ENCODE assay signal across 8 cellular contexts in genomic region chr10:134205-134742, GRCh38. TPM values are rescaled to one million over a fixed set of nuclear protein-coding genes. Genes with fewer than 3 reads are reported as not detected.
DNase-seq lines count a peak whose midpoint lies in the region; ATAC-seq, FAIRE-seq and TF ChIP-seq lines count a peak whose summit lies in the region.

No MANE protein-coding gene starts in this region.

- WGBS in testis, 2 donors, result 0 to 1% methylated on average over 22 to 26 of the region's 26 CpGs

- H3K9me3 ChIP-seq in lower lobe of right lung (no peaks in the 10 kb centered on the region), testis (no peaks in the 10 kb centered on the region)

- H3K27ac ChIP-seq in lower lobe of right lung, result peak overlapping the region; percentile 96
- peak overlapping the region; percentile 84 to 100 for H3K27ac ChIP-seq in testis

- no peaks in the 10 kb centered on the region for H3K27me3 Mint-ChIP-seq in central memory CD8-positive, alpha-beta T cell

- FAIRE-seq in GM18507 (lab: Jason Lieb, UNC), result peak; percentile 59

- H3K9me3 Mint-ChIP-seq in central memory CD8-positive, alpha-beta T cell, result no peaks in the 10 kb centered on the region

- peaks cover 39% of the 10 kb centered on the region for H3K4me1 ChIP-seq in lower lobe of right lung
- H3K4me1 ChIP-seq in testis, result peaks cover 27% of the 10 kb centered on the region

- DNase-seq in AG10803 (ENCODE audit: low read depth), result no peak
- no peak for DNase-seq in GM18507 (ENCODE audit: extremely low spot score, insufficient read length, low read depth)
- DNase-seq in OCI-M1 (lab: John Stamatoyannopoulos, UW), result peak; percentile 55
- DNase-seq in central memory CD8-positive, alpha-beta T cell (ENCODE audit: low spot score in 2 of 2), result no peak
- DNase-seq in lower lobe of right lung, result no peak
- DNase-seq in testis, result peak; percentile 27
- no peak for DNase-seq in DMS153 (lab: John Stamatoyannopoulos, UW)

- TF ChIP-seq POLR2A in testis (IDR thresholded peaks at IDR 0.05), result no peak

- ATAC-seq in HG02970 (IDR thresholded peaks at IDR 0.05; ENCODE audit: low FRiP score, unreplicated experiment) (peak; percentile 4), lower lobe of right lung (peak; percentile 3 to 5)
- ATAC-seq in central memory CD8-positive, alpha-beta T cell (replicated peaks; ENCODE audit: extremely low read depth, poor library complexity, severe bottlenecking), result peak; percentile 7

- peaks cover 37% of the 10 kb centered on the region for H3K4me1 Mint-ChIP-seq in central memory CD8-positive, alpha-beta T cell

- H3K27me3 ChIP-seq in lower lobe of right lung (ENCODE audit: low read depth), result no peaks in the 10 kb centered on the region
- no peaks in the 10 kb centered on the region for H3K27me3 ChIP-seq in testis

- H3K4me3 ChIP-seq in AG10803 (ENCODE audit: low read length), result peak overlapping the region; percentile 64
- peak overlapping the region; percentile 85 for H3K4me3 ChIP-seq in lower lobe of right lung
- peak overlapping the region; percentile 86 for H3K4me3 ChIP-seq in testis

- TF ChIP-seq CTCF in AG10803 (conservative IDR thresholded peaks at IDR 0.05; ENCODE audit: low read length), result no peak
- TF ChIP-seq CTCF in lower lobe of right lung (IDR thresholded peaks at IDR 0.05), result no peak
- no peak for TF ChIP-seq CTCF in testis (IDR thresholded peaks at IDR 0.05)

- H3K27ac Mint-ChIP-seq in central memory CD8-positive, alpha-beta T cell (ENCODE audit: low read depth), result peak overlapping the region; percentile 82

- H3K4me3 Mint-ChIP-seq in central memory CD8-positive, alpha-beta T cell, result peak overlapping the region; percentile 78

- intact Hi-C loops in lower lobe of right lung (cut with DNase I), result no loop called here
- intact Hi-C loops in testis (cut with DNase I; ENCODE audit: low total_unique reads), result no loop called here

- H3K36me3 ChIP-seq in lower lobe of right lung (no peaks in the 10 kb centered on the region), testis (ENCODE audit: low read depth, missing control alignments) (no peaks in the 10 kb centered on the region)

- peaks cover 14% of the 10 kb centered on the region for H3K36me3 Mint-ChIP-seq in central memory CD8-positive, alpha-beta T cell (ENCODE audit: insufficient read depth)

RNA-seq across cellular contexts. Expression of gene ZMYND11, which starts 1.0 kb away (rescaled TPM):
- total RNA-seq in lower lobe of right lung (68.9 TPM), testis (10 to 100 TPM; 61.0 to 66.2 TPM)
- 55.8 TPM for polyA plus RNA-seq in testis (ENCODE audit: insufficient read depth, low read depth, low replicate concordance)

Comparison
In these comparisons a context has a peak if more than half of its experiments do, and no peak if none do; other contexts are left out.
1. DNase-seq: peak in OCI-M1 (single experiment) and testis (single experiment); none in AG10803 (single experiment), GM18507 (single experiment), central memory CD8-positive, alpha-beta T cell (0 of 2), lower lobe of right lung (single experiment) and DMS153 (single experiment).
2. Peak in every context shown above with its lines, with median percentiles within 50 percentile points of each other: H3K4me3 ChIP-seq and ATAC-seq.